24 cellular contexts compared by ENCODE assay signal in the genomic region with DNA sequence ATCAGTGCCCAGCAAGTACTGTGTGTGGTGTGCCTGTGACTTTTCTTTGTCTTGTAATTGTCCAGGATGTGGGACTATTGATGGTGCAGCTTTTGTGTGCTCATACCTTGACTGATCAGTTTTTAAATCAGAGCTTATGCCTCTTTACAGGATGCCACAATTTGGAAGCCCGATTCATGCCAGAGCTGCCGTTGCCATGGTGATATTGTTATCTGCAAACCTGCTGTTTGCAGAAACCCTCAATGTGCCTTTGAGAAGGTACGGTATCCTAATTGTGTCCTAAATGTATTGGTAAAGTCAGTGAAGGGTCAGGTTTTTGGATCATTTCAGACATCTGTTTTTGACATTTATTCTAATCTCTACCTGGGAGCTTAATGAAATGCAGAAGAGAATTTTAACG.
"Had no signal": no experiment of that assay in that cellular context is flagged by ENCODE, and none has a peak within 500 bp of the region (broad histone marks: within the 10 kb centered on the region; RNA-seq: fewer than 3 reads in every experiment).

No MANE protein-coding gene starts in this region.

- H3K4me3 ChIP-seq: Peyer's patch, SJCRH30 had no signal

- H3K27ac ChIP-seq: brain microvascular endothelial cell, Peyer's patch, RWPE1, SJCRH30 had no signal

- FAIRE-seq: colon had no signal

- H3K4me3 Mint-ChIP-seq: activated CD4-positive, alpha-beta T cell treated with anti-CD3 and anti-CD28 coated beads, Interleukin-2, amount 10 ng/mL, durations not matched to agents 24 days and 14 days; activated CD8-positive, alpha-beta memory T cell treated with anti-CD3 and anti-CD28 coated beads, Interleukin-2, amount 10 ng/mL, durations not matched to agents 7 days and 5 days; activated naive CD4-positive, alpha-beta T cell treated with anti-CD3 and anti-CD28 coated beads, Interleukin-2, amount 10 ng/mL, durations not matched to agents 7 days and 5 days; activated naive CD8-positive, alpha-beta T cell treated with anti-CD3 and anti-CD28 coated beads for 36 hours; activated T-cell treated with anti-CD3 and anti-CD28 coated beads, Interleukin-2, amount 50 U/mL, for 24 hours; T-helper 1 cell treated with Interleukin-12 subunit alpha and Interleukin-12 subunit beta and Interleukin-4 antibody, amounts not matched to agents 30 μg/mL and 1 μg/mL, for 36 hours had no signal

- H3K4me1 Mint-ChIP-seq: activated CD4-positive, alpha-beta T cell treated with anti-CD3 and anti-CD28 coated beads, Interleukin-2, amount 10 ng/mL, durations not matched to agents 24 days and 14 days; activated CD8-positive, alpha-beta memory T cell treated with anti-CD3 and anti-CD28 coated beads, Interleukin-2, amount 10 ng/mL, durations not matched to agents 7 days and 5 days; activated naive CD4-positive, alpha-beta T cell treated with anti-CD3 and anti-CD28 coated beads, Interleukin-2, amount 10 ng/mL, durations not matched to agents 7 days and 5 days; activated naive CD8-positive, alpha-beta T cell treated with anti-CD3 and anti-CD28 coated beads for 36 hours had no signal

- H3K27ac Mint-ChIP-seq: activated CD4-positive, alpha-beta T cell treated with anti-CD3 and anti-CD28 coated beads, Interleukin-2, amount 10 ng/mL, durations not matched to agents 24 days and 14 days; activated CD8-positive, alpha-beta memory T cell treated with anti-CD3 and anti-CD28 coated beads, Interleukin-2, amount 10 ng/mL, durations not matched to agents 7 days and 5 days; activated naive CD4-positive, alpha-beta T cell treated with anti-CD3 and anti-CD28 coated beads, Interleukin-2, amount 10 ng/mL, durations not matched to agents 7 days and 5 days; activated naive CD8-positive, alpha-beta T cell treated with anti-CD3 and anti-CD28 coated beads for 36 hours; activated T-cell treated with anti-CD3 and anti-CD28 coated beads, Interleukin-2, amount 50 U/mL, for 24 hours; T-helper 1 cell treated with Interleukin-12 subunit alpha and Interleukin-12 subunit beta and Interleukin-4 antibody, amounts not matched to agents 30 μg/mL and 1 μg/mL, for 36 hours had no signal

- DNase-seq: activated CD4-positive, alpha-beta T cell treated with anti-CD3 and anti-CD28 coated beads for 1 hour; activated CD4-positive, alpha-beta T cell treated with anti-CD3 and anti-CD28 coated beads, Interleukin-2, amount 10 ng/mL, durations not matched to agents 24 days and 14 days; activated CD4-positive, alpha-beta T cell treated with anti-CD3 and anti-CD28 coated beads, Interleukin-2, amount 50 U/mL, for 48 hours; activated CD8-positive, alpha-beta memory T cell treated with anti-CD3 and anti-CD28 coated beads, Interleukin-2, amount 10 ng/mL, durations not matched to agents 7 days and 5 days; activated gamma-delta T cell; activated naive CD4-positive, alpha-beta T cell treated with anti-CD3 and anti-CD28 coated beads, Interleukin-2, amount 10 ng/mL, durations not matched to agents 7 days and 5 days; activated naive CD8-positive, alpha-beta T cell treated with anti-CD3 and anti-CD28 coated beads for 36 hours; activated T-cell treated with anti-CD3 and anti-CD28 coated beads, Interleukin-2, amount 50 U/mL, for 24 hours; brain microvascular endothelial cell; cerebellar nuclear complex; Kasumi-1; KBM-7; NCI-H187; NCI-H2081; NCI-H2171 treated with DMSO at 0.1 percent for 48 hours; NCI-H226; NCI-H526; NK-92 treated with Interleukin-12 subunit alpha and Interleukin-12 subunit beta, amount 100 ng/mL, for 24 hours; Peyer's patch; Right ventricle myocardium superior; SJCRH30 had no signal

- H3K9me3 Mint-ChIP-seq: activated CD4-positive, alpha-beta T cell treated with anti-CD3 and anti-CD28 coated beads, Interleukin-2, amount 10 ng/mL, durations not matched to agents 24 days and 14 days; activated naive CD4-positive, alpha-beta T cell treated with anti-CD3 and anti-CD28 coated beads, Interleukin-2, amount 10 ng/mL, durations not matched to agents 7 days and 5 days; activated naive CD8-positive, alpha-beta T cell treated with anti-CD3 and anti-CD28 coated beads for 36 hours; activated T-cell treated with anti-CD3 and anti-CD28 coated beads, Interleukin-2, amount 50 U/mL, for 24 hours; T-helper 1 cell treated with Interleukin-12 subunit alpha and Interleukin-12 subunit beta and Interleukin-4 antibody, amounts not matched to agents 30 μg/mL and 1 μg/mL, for 36 hours had no signal

- H3K9me3 ChIP-seq: Peyer's patch, SJCRH30 had no signal

- H3K36me3 ChIP-seq: brain microvascular endothelial cell, Peyer's patch, SJCRH30 had no signal

- H3K27me3 ChIP-seq: brain microvascular endothelial cell, Peyer's patch, SJCRH30 had no signal

- H3K27me3 Mint-ChIP-seq: activated CD4-positive, alpha-beta T cell treated with anti-CD3 and anti-CD28 coated beads, Interleukin-2, amount 10 ng/mL, durations not matched to agents 24 days and 14 days; activated CD8-positive, alpha-beta memory T cell treated with anti-CD3 and anti-CD28 coated beads, Interleukin-2, amount 10 ng/mL, durations not matched to agents 7 days and 5 days; activated naive CD4-positive, alpha-beta T cell treated with anti-CD3 and anti-CD28 coated beads, Interleukin-2, amount 10 ng/mL, durations not matched to agents 7 days and 5 days; activated T-cell treated with anti-CD3 and anti-CD28 coated beads, Interleukin-2, amount 50 U/mL, for 24 hours had no signal

- H3K36me3 Mint-ChIP-seq: activated CD8-positive, alpha-beta memory T cell treated with anti-CD3 and anti-CD28 coated beads, Interleukin-2, amount 10 ng/mL, durations not matched to agents 7 days and 5 days; activated naive CD4-positive, alpha-beta T cell treated with anti-CD3 and anti-CD28 coated beads, Interleukin-2, amount 10 ng/mL, durations not matched to agents 7 days and 5 days; activated naive CD8-positive, alpha-beta T cell treated with anti-CD3 and anti-CD28 coated beads for 36 hours had no signal

- H3K4me1 ChIP-seq: Peyer's patch, SJCRH30 had no signal

- ATAC-seq: activated CD8-positive, alpha-beta memory T cell treated with anti-CD3 and anti-CD28 coated beads, Interleukin-2, amount 10 ng/mL, durations not matched to agents 7 days and 5 days had no signal
